ENCODE assay signal across 22 cellular contexts in the genomic region with DNA sequence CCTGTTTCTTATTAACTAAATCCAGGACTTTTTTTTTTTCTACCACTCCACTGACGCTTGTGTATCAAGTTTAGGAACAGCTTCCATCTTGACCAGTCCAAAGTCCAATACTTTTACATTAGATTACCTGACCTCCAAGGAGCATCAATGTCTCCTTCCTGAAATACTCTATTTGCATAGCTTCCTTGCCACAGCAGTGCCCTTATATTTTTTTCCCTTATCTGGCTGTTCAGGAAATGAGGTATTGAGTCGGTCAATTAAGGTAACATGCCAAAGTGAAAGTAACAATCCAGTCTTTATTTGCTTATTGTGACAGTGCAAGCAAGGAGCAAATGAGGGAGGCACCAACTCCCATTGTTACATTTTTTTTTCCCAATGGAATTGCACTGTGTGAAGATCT.
A peak's percentile ranks its signal among the peaks of the same experiment; 100 is the strongest.
DNase-seq lines count a peak whose midpoint lies in the region; ATAC-seq and TF ChIP-seq lines count a peak whose summit lies in the region.
"Had no signal": no experiment of that assay in that cellular context is flagged by ENCODE, and none has a peak within 500 bp of the region (broad histone marks: within the 10 kb centered on the region; RNA-seq: fewer than 3 reads in every experiment).

No MANE protein-coding gene starts in this region.

- H3K4me3 Mint-ChIP-seq in Calu3 (ENCODE audit: low read depth, unreplicated experiment) = peak overlapping the region; percentile 18
- H3K4me3 Mint-ChIP-seq: activated naive CD8-positive, alpha-beta T cell treated with anti-CD3 and anti-CD28 coated beads for 36 hours; CD14-positive monocyte; central memory CD8-positive, alpha-beta T cell had no signal

- no peak overlapping the region for H3K9ac ChIP-seq in PC-3 (ENCODE audit: low read length)

- BruUV-seq in Calu3 (replicated peaks; lab: Mats Ljungman, UMichigan) (no TSS peak), PC-3 (replicated peaks; lab: Mats Ljungman, UMichigan) (no TSS peak)

- H3K9me3 Mint-ChIP-seq in Calu3 (ENCODE audit: low read depth, unreplicated experiment) = peaks cover 2% of the 10 kb centered on the region

- POLR2A ChIA-PET in PC-3 (lab: Charles Lee; ENCODE audit: unreplicated experiment) = no interaction called here

- H4K20me1 ChIP-seq in PC-3 (ENCODE audit: low read length) = no peaks in the 10 kb centered on the region

- in situ Hi-C loops in GM13977 (cut with MboI; ENCODE audit: low pct_unique_long_range_greater_than_20kb, low sequenced_read_pairs, unreplicated experiment) = no loop called here

- TF ChIP-seq CTCF in Calu3 (IDR thresholded peaks at IDR 0.05; ENCODE audit: unreplicated experiment) = no peak
- no peak for TF ChIP-seq CTCF in PC-3 (conservative IDR thresholded peaks at IDR 0.05; ENCODE audit: low read depth, low read length)
- no peak for TF ChIP-seq CTCF in mucosa of descending colon (IDR thresholded peaks at IDR 0.05)
- TF ChIP-seq CTCF in GM13977 (IDR thresholded peaks at IDR 0.05; ENCODE audit: extremely low read depth, insufficient read depth, missing control alignments) = no peak

- peaks cover 14% of the 10 kb centered on the region for H3K4me1 Mint-ChIP-seq in Calu3 (ENCODE audit: low read depth, unreplicated experiment)
- H3K4me1 Mint-ChIP-seq: activated naive CD8-positive, alpha-beta T cell treated with anti-CD3 and anti-CD28 coated beads for 36 hours; CD14-positive monocyte; central memory CD8-positive, alpha-beta T cell had no signal

- H3K79me2 ChIP-seq in PC-3 (ENCODE audit: low read length) = no peaks in the 10 kb centered on the region

- no peak overlapping the region for H3K27ac ChIP-seq in PC-3 (ENCODE audit: low read length)
- H3K27ac ChIP-seq: dorsolateral prefrontal cortex, skin epidermis had no signal

- H3K4me3 ChIP-seq in PC-3 (ENCODE audit: low read length) (no peak overlapping the region), mucosa of descending colon (no peak overlapping the region)
- H3K4me3 ChIP-seq: dorsolateral prefrontal cortex, skin epidermis had no signal

- H2AFZ ChIP-seq in PC-3 (ENCODE audit: low read length) = peak overlapping the region; percentile 43

- H3K9me3 ChIP-seq in PC-3 (ENCODE audit: low read length) (no peaks in the 10 kb centered on the region), mucosa of descending colon (peaks cover 4% of the 10 kb centered on the region)

- peak overlapping the region; percentile 27 for H3K27ac Mint-ChIP-seq in Calu3 (ENCODE audit: unreplicated experiment)
- H3K27ac Mint-ChIP-seq: activated naive CD8-positive, alpha-beta T cell treated with anti-CD3 and anti-CD28 coated beads for 36 hours; activated T-helper 2 cell treated with anti-CD3 and anti-CD28 coated beads, Interferon-gamma antibody, Interleukin-2, Interleukin-4, amounts not matched to agents 10 μg/mL and 5 μg/mL and 100 μg/mL, durations not matched to agents 14 hours and 24 hours and 36 hours; CD14-positive monocyte had no signal

- H3K4me2 ChIP-seq in PC-3 (ENCODE audit: low read length) = peak overlapping the region; percentile 49

- ATAC-seq in PC-3 = peak; percentile 38; the same call in 1 of the 2 replicates
- ATAC-seq in mucosa of descending colon = peak; percentile 72
- no peak for ATAC-seq in HG03378 (IDR thresholded peaks at IDR 0.05; ENCODE audit: unreplicated experiment)
- ATAC-seq: Panc1 had no signal

- intact Hi-C loops in Calu3 (cut with micrococcal nuclease; ENCODE audit: unreplicated experiment) = no loop called here
- intact Hi-C loops in PC-3 (cut with micrococcal nuclease) = no loop called here
- intact Hi-C loops in mucosa of descending colon (cut with DNase I, micrococcal nuclease) = no loop called here

- H3K9me2 ChIP-seq in PC-3 (replicated peaks; ENCODE audit: low read length) = no peaks in the 10 kb centered on the region

- no peak for DNase-seq in Calu3
- DNase-seq in HuH-7 (ENCODE audit: low spot score) = peak; percentile 5
- peak; percentile 37 for DNase-seq in PC-3
- DNase-seq in mucosa of descending colon = no peak
- DNase-seq in DMS 273 treated with DMSO at 0.1 percent for 48 hours (lab: John Stamatoyannopoulos, UW) = no peak
- no peak for DNase-seq in GM13977 (ENCODE audit: low spot score)
- DNase-seq: activated CD4-positive, alpha-beta T cell treated with anti-CD3 and anti-CD28 coated beads, Interleukin-2, amount 50 U/mL, for 48 hours; activated naive CD8-positive, alpha-beta T cell treated with anti-CD3 and anti-CD28 coated beads for 36 hours; dorsolateral prefrontal cortex; Karpas-422; mammary epithelial cell; NCI-H1694 treated with DMSO at 0.1 percent for 48 hours; NCI-H226; nucleus accumbens; SIG-M5; stimulated activated CD4-positive, alpha-beta T cell treated with anti-CD3 and anti-CD28 coated beads, Interleukin-2, amount 100 ng/mL, for 24 hours had no signal

- H3K36me3 ChIP-seq in PC-3 (ENCODE audit: low read depth, low read length) (no peaks in the 10 kb centered on the region), mucosa of descending colon (ENCODE audit: low read depth) (no peaks in the 10 kb centered on the region)

- no peaks in the 10 kb centered on the region for H3F3A ChIP-seq in PC-3 (ENCODE audit: low read length, unreplicated experiment)

- no peaks in the 10 kb centered on the region for H3K27me3 ChIP-seq in PC-3 (ENCODE audit: low read length)
- H3K27me3 ChIP-seq: dorsolateral prefrontal cortex had no signal

- peaks cover 22% of the 10 kb centered on the region for H3K4me1 ChIP-seq in PC-3 (ENCODE audit: insufficient read depth, low read length)
- H3K4me1 ChIP-seq in mucosa of descending colon (ENCODE audit: low read depth) = no peaks in the 10 kb centered on the region

- no peaks in the 10 kb centered on the region for H3K27me3 Mint-ChIP-seq in Calu3 (ENCODE audit: unreplicated experiment)
- H3K27me3 Mint-ChIP-seq: activated naive CD8-positive, alpha-beta T cell treated with anti-CD3 and anti-CD28 coated beads for 36 hours; central memory CD8-positive, alpha-beta T cell had no signal

- CTCF ChIA-PET in Calu3 (lab: Charles Lee) (interaction anchor here (0.7 kb wide), 1 partner anchor 65 kb away, joined by 4 read pairs; no protein-coding TSS in a partner anchor), PC-3 (lab: Charles Lee) (no interaction called here)

- no peaks in the 10 kb centered on the region for H3K36me3 Mint-ChIP-seq in Calu3 (ENCODE audit: insufficient read depth, unreplicated experiment)
- H3K36me3 Mint-ChIP-seq: activated naive CD8-positive, alpha-beta T cell treated with anti-CD3 and anti-CD28 coated beads for 36 hours; CD14-positive monocyte had no signal

Comparison
In these comparisons a context has a peak if more than half of its experiments do, and no peak if none do; other contexts are left out.
1. DNase-seq: peak in HuH-7 (single experiment) and PC-3 (single experiment); none in Calu3 (single experiment), mucosa of descending colon (0 of 3), DMS 273 treated with DMSO at 0.1 percent for 48 hours (single experiment) and GM13977 (single experiment).